ENCODE assay signal across 1 cellular context in the genomic region with DNA sequence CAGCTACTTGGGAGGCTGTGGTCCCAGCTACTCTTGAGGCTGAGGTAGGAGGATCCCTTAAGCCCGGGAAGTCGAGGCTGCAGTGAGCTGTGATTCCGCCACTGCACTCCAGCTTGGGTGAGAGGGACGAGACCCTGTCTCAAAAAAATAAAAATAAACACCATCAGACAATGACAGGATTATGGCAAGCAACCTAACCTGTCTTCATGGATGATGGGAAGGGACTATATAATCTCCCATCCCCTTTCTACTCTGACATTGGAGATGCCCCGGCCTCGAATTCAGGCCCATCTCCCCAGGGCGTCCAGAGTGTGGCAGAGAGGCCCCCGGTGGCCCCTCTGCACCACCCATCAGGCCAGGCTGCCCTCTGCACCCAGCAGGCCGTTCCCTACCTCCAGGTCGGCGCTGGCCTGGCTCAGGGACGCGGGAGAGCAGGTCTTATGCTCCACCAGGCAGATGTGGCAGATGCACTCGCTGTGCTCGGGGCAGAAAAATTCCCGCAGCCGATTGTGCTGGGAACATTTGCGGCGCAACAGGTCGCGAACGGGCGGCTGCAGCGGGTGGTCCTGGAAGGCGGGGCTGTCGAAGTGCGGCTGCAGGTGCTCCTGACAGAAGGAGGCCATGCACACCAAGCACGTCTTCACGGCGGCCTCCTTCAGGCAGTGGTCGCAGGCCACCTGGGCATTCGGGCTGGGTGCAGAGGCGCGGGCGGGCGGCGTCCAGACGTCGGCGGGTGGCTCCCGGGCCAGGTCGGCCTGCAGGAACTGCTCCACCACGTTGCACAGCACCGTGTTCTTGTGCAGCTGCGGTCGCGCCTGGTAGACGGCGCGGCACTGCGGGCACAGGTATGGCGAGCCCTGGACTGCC.
TF ChIP-seq lines count a peak whose summit lies in the region.

No MANE protein-coding gene starts in this region.

TF ChIP-seq in IMR-90, 13 proteins besides CTCF, POLR2A, EP300 and RAD21:
- TF ChIP-seq MXI1 (IDR thresholded peaks at IDR 0.05; ENCODE audit: borderline replicate concordance, low read depth, low read length) (0 out of 2 replicates have a peak, but pooled peaks have one; percentile 42), FOS (IDR thresholded peaks at IDR 0.05; ENCODE audit: low read depth, low read length) (no peak)
